15 cellular contexts compared by ENCODE assay signal in genomic region chr7:117859246-117859812, GRCh38. TPM values are rescaled to one million over a fixed set of nuclear protein-coding genes. Genes with fewer than 3 reads are reported as not detected.
DNase-seq lines count a peak whose midpoint lies in the region; ATAC-seq and TF ChIP-seq lines count a peak whose summit lies in the region.
"Had no signal": no experiment of that assay in that cellular context is flagged by ENCODE, and none has a peak within 500 bp of the region (broad histone marks: within the 10 kb centered on the region; RNA-seq: fewer than 3 reads in every experiment).

No MANE protein-coding gene starts in this region.

- H3K4me3 ChIP-seq in astrocyte of the spinal cord (ENCODE audit: low read depth, low read length): no peak overlapping the region
- H3K4me3 ChIP-seq: GM23338 had no signal

- H3K36me3 Mint-ChIP-seq in glutamatergic neuron (ENCODE audit: unreplicated experiment): no peaks in the 10 kb centered on the region

- ATAC-seq in GM18868 (IDR thresholded peaks at IDR 0.05; ENCODE audit: unreplicated experiment): peak; percentile 41
- ATAC-seq: GM23338, HCT116 had no signal

- no peaks in the 10 kb centered on the region for H3K9me3 Mint-ChIP-seq in glutamatergic neuron (ENCODE audit: unreplicated experiment)
- H3K9me3 Mint-ChIP-seq: CD4-positive, alpha-beta T cell; GM23338 had no signal

- H3K27me3 Mint-ChIP-seq in glutamatergic neuron (ENCODE audit: unreplicated experiment): no peaks in the 10 kb centered on the region

- no peak overlapping the region for H3K4me3 Mint-ChIP-seq in glutamatergic neuron (ENCODE audit: unreplicated experiment)
- H3K4me3 Mint-ChIP-seq: CD4-positive, alpha-beta T cell; GM23338; HFFc6 had no signal

- no peak overlapping the region for H3K27ac Mint-ChIP-seq in glutamatergic neuron (ENCODE audit: unreplicated experiment)
- H3K27ac Mint-ChIP-seq: CD4-positive, alpha-beta T cell; GM23338; HFFc6 had no signal

- in situ Hi-C loops in astrocyte of the spinal cord (cut with HindIII; ENCODE audit: low sequenced_read_pairs): no loop called here

- DNase-seq in astrocyte of the spinal cord (ENCODE audit: low read depth, low spot score): peak; percentile 20
- no peak for DNase-seq in epithelial cell of prostate (ENCODE audit: low read depth, low spot score)
- DNase-seq in glutamatergic neuron: no peak
- no peak for DNase-seq in DMS53 treated with DMSO at 0.1 percent for 48 hours (lab: John Stamatoyannopoulos, UW; ENCODE audit: unreplicated experiment)
- no peak for DNase-seq in HCEC 1CT
- DNase-seq: AML-193; Caco-2; CD4-positive, alpha-beta T cell; DMS79; GDM1; HFFc6 had no signal

- H3K27ac ChIP-seq in epithelial cell of prostate: peak overlapping the region; percentile 53
- H3K27ac ChIP-seq: C4-2B had no signal

- TF ChIP-seq CTCF in astrocyte of the spinal cord (IDR thresholded peaks at IDR 0.05; ENCODE audit: low read depth, low read length) (no peak), glutamatergic neuron (IDR thresholded peaks at IDR 0.05; ENCODE audit: partially characterized antibody, unreplicated experiment) (no peak)

- H3K4me1 Mint-ChIP-seq in glutamatergic neuron (ENCODE audit: low read depth, unreplicated experiment): no peaks in the 10 kb centered on the region

RNA-seq across cellular contexts. Expression of gene CTTNBP2, which starts 13.9 kb away (rescaled TPM):
- total RNA-seq in glutamatergic neuron (ENCODE audit: unreplicated experiment): 22.2 TPM
- total RNA-seq: CD4-positive, alpha-beta T cell; HFFc6 had no signal
